ENCODE assay signal across 1 cellular context in the genomic region with DNA sequence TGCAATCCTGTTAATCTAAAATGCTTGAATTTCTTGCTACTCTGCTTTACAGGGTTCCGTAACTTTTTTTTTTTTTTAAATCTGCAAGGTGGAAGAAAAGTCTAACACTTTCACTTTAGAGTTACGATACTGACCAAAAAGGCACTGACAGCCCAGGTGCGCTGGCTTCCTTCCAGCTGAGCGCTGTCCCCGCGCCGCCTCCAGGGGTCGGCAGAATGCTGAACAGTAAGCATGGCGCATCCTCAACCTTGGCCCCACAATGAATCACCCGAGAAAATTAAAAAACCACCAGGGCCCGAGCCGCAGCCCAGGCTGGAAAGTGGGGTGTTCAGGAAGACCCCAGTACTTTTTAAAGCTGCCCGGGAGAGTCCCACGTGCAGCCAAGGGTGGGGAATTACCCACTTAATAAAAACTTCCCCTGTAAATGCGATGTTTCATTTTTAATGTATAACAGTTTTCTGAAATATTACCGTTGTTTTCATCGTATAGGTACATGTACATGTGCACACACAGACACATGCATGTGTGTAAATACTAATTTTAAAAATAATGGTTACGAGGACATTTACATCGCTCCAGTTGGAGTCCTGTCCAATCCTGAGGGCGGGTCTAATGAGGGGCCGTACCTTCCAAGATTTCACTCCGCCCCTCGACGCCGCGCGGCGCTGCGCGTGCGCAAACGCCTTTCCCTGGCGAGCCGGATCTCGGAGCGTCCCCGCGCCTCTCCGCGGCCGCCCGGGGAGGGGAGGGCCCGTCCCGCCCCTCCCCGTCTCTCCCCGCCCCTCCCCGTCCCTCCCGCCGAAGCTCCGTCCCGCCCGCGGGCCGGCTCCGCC.
TF ChIP-seq lines count a peak whose summit lies in the region.

No MANE protein-coding gene starts in this region.

TF ChIP-seq in GM23338, 12 proteins besides CTCF, POLR2A, EP300 and RAD21:
- TF ChIP-seq NANOG (IDR thresholded peaks at IDR 0.05; ENCODE audit: borderline replicate concordance) (no peak), EZH2 (IDR thresholded peaks at IDR 0.05; ENCODE audit: low read depth, unreplicated experiment) (no peak), EZH2phosphoT487 (IDR thresholded peaks at IDR 0.05; ENCODE audit: unreplicated experiment) (no peak), STAT1 (IDR thresholded peaks at IDR 0.05; ENCODE audit: unreplicated experiment) (no peak)
- TF ChIP-seq, protein P1, sequence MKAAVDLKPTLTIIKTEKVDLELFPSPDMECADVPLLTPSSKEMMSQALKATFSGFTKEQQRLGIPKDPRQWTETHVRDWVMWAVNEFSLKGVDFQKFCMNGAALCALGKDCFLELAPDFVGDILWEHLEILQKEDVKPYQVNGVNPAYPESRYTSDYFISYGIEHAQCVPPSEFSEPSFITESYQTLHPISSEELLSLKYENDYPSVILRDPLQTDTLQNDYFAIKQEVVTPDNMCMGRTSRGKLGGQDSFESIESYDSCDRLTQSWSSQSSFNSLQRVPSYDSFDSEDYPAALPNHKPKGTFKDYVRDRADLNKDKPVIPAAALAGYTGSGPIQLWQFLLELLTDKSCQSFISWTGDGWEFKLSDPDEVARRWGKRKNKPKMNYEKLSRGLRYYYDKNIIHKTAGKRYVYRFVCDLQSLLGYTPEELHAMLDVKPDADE (IDR thresholded peaks at IDR 0.05): no peak
TF ChIP-seq in GM23338: peak in this region for 0.
